In genomic region chr12:53274445-53274844, GRCh38 we compare ENCODE assay signal across 22 cellular contexts. TPM values are rescaled to one million over a fixed set of nuclear protein-coding genes. Genes with fewer than 3 reads are reported as not detected.
DNase-seq lines count a peak whose midpoint lies in the region; ATAC-seq and TF ChIP-seq lines count a peak whose summit lies in the region.
"Had no signal": no experiment of that assay in that cellular context is flagged by ENCODE, and none has a peak within 500 bp of the region (broad histone marks: within the 10 kb centered on the region; RNA-seq: fewer than 3 reads in every experiment).

No MANE protein-coding gene starts in this region.

- H3K9me3 ChIP-seq in esophagus squamous epithelium, result no peaks in the 10 kb centered on the region

- no peaks in the 10 kb centered on the region for H3K27me3 ChIP-seq in esophagus squamous epithelium

- intact Hi-C loops in activated T-helper 2 cell treated with anti-CD3 and anti-CD28 coated beads, Interferon-gamma antibody, Interleukin-2, Interleukin-4, amounts not matched to agents 10 μg/mL and 5 μg/mL and 100 μg/mL, durations not matched to agents 14 hours and 24 hours and 36 hours (cut with micrococcal nuclease), result no loop called here
- intact Hi-C loops in esophagus squamous epithelium (cut with DNase I), result no loop called here

- H3K27ac ChIP-seq in esophagus squamous epithelium, result peak overlapping the region; percentile 57 to 81 (median 70)
- H3K27ac ChIP-seq: SK-N-MC had no signal

- H3K36me3 Mint-ChIP-seq in T-helper 1 cell treated with Interleukin-12 subunit alpha and Interleukin-12 subunit beta and Interleukin-4 antibody, amounts not matched to agents 30 μg/mL and 1 μg/mL, for 36 hours (ENCODE audit: low read depth), result peaks cover 32% of the 10 kb centered on the region
- peaks cover 80% of the 10 kb centered on the region for H3K36me3 Mint-ChIP-seq in activated T-helper 2 cell treated with anti-CD3 and anti-CD28 coated beads, Interferon-gamma antibody, Interleukin-2, Interleukin-4, amounts not matched to agents 10 μg/mL and 5 μg/mL and 100 μg/mL, durations not matched to agents 14 hours and 24 hours and 36 hours (ENCODE audit: low read depth)

- 81 to 87% methylated on average over 5 of the region's 5 CpGs for WGBS in esophagus squamous epithelium, 2 donors

- H3K9me3 Mint-ChIP-seq in T-helper 1 cell treated with Interleukin-12 subunit alpha and Interleukin-12 subunit beta and Interleukin-4 antibody, amounts not matched to agents 30 μg/mL and 1 μg/mL, for 36 hours, result no peaks in the 10 kb centered on the region
- H3K9me3 Mint-ChIP-seq in activated T-helper 2 cell treated with anti-CD3 and anti-CD28 coated beads, Interferon-gamma antibody, Interleukin-2, Interleukin-4, amounts not matched to agents 10 μg/mL and 5 μg/mL and 100 μg/mL, durations not matched to agents 14 hours and 24 hours and 36 hours, result no peaks in the 10 kb centered on the region
- H3K9me3 Mint-ChIP-seq: H9 had no signal

- peaks cover 20 to 67% (median 23%) of the 10 kb centered on the region in 3 donors for H3K4me1 ChIP-seq in esophagus squamous epithelium

- peak overlapping the region; percentile 10 for H3K27ac Mint-ChIP-seq in T-helper 1 cell treated with Interleukin-12 subunit alpha and Interleukin-12 subunit beta and Interleukin-4 antibody, amounts not matched to agents 30 μg/mL and 1 μg/mL, for 36 hours
- H3K27ac Mint-ChIP-seq in activated T-helper 2 cell treated with anti-CD3 and anti-CD28 coated beads, Interferon-gamma antibody, Interleukin-2, Interleukin-4, amounts not matched to agents 10 μg/mL and 5 μg/mL and 100 μg/mL, durations not matched to agents 14 hours and 24 hours and 36 hours, result peak overlapping the region; percentile 3
- H3K27ac Mint-ChIP-seq: B cell had no signal

- no peak overlapping the region for H3K4me3 ChIP-seq in esophagus squamous epithelium
- H3K4me3 ChIP-seq: K562, SK-N-MC had no signal

- H3K27me3 Mint-ChIP-seq in T-helper 1 cell treated with Interleukin-12 subunit alpha and Interleukin-12 subunit beta and Interleukin-4 antibody, amounts not matched to agents 30 μg/mL and 1 μg/mL, for 36 hours (ENCODE audit: low read depth), result no peaks in the 10 kb centered on the region
- H3K27me3 Mint-ChIP-seq in activated T-helper 2 cell treated with anti-CD3 and anti-CD28 coated beads, Interferon-gamma antibody, Interleukin-2, Interleukin-4, amounts not matched to agents 10 μg/mL and 5 μg/mL and 100 μg/mL, durations not matched to agents 14 hours and 24 hours and 36 hours (ENCODE audit: low read depth), result no peaks in the 10 kb centered on the region
- H3K27me3 Mint-ChIP-seq: B cell had no signal

- H3K36me3 ChIP-seq in esophagus squamous epithelium, result peaks cover 0 to 2% (median 0%) of the 10 kb centered on the region in 3 donors

- DNase-seq in T-helper 1 cell, result no peak
- no peak for DNase-seq in activated T-helper 2 cell treated with anti-CD3 and anti-CD28 coated beads, Interferon-gamma antibody, Interleukin-2, Interleukin-4, amounts not matched to agents 10 μg/mL and 5 μg/mL and 100 μg/mL, durations not matched to agents 14 hours and 24 hours and 36 hours (ENCODE audit: low spot score)
- no peak for DNase-seq in esophagus squamous epithelium (lab: John Stamatoyannopoulos, UW)
- DNase-seq in NCI-H1436 treated with DMSO at 0.1 percent for 48 hours (lab: John Stamatoyannopoulos, UW), result no peak
- no peak for DNase-seq in NCI-H524 treated with DMSO at 0.1 percent for 48 hours (lab: John Stamatoyannopoulos, UW)
- DNase-seq in germinal center (ENCODE audit: low spot score), result no peak
- DNase-seq: 8988T, COR-L47, DMS 273 treated with DMSO at 0.1 percent for 48 hours, DND-41, H9, NCI-H1092 treated with DMSO at 0.1 percent for 48 hours, NCI-H2081, NCI-H2171 treated with DMSO at 0.1 percent for 48 hours, NCI-H446, NCI-H69, SHP77 had no signal

- no peak for ATAC-seq in GM18511 (IDR thresholded peaks at IDR 0.05; ENCODE audit: unreplicated experiment)
- ATAC-seq: K562 had no signal

- no peak for TF ChIP-seq POLR2A in esophagus squamous epithelium (IDR thresholded peaks at IDR 0.05)

- TF ChIP-seq CTCF in esophagus squamous epithelium (IDR thresholded peaks at IDR 0.05), result peak in 1 of 6 experiments; percentile 12

- H3K4me1 Mint-ChIP-seq in T-helper 1 cell treated with Interleukin-12 subunit alpha and Interleukin-12 subunit beta and Interleukin-4 antibody, amounts not matched to agents 30 μg/mL and 1 μg/mL, for 36 hours (ENCODE audit: low read depth), result peaks cover 28% of the 10 kb centered on the region
- peaks cover 26% of the 10 kb centered on the region for H3K4me1 Mint-ChIP-seq in activated T-helper 2 cell treated with anti-CD3 and anti-CD28 coated beads, Interferon-gamma antibody, Interleukin-2, Interleukin-4, amounts not matched to agents 10 μg/mL and 5 μg/mL and 100 μg/mL, durations not matched to agents 14 hours and 24 hours and 36 hours (ENCODE audit: low read depth)
- H3K4me1 Mint-ChIP-seq: B cell had no signal

- no peak overlapping the region for H3K4me3 Mint-ChIP-seq in T-helper 1 cell treated with Interleukin-12 subunit alpha and Interleukin-12 subunit beta and Interleukin-4 antibody, amounts not matched to agents 30 μg/mL and 1 μg/mL, for 36 hours
- no peak overlapping the region for H3K4me3 Mint-ChIP-seq in activated T-helper 2 cell treated with anti-CD3 and anti-CD28 coated beads, Interferon-gamma antibody, Interleukin-2, Interleukin-4, amounts not matched to agents 10 μg/mL and 5 μg/mL and 100 μg/mL, durations not matched to agents 14 hours and 24 hours and 36 hours (ENCODE audit: low read depth)
- H3K4me3 Mint-ChIP-seq: B cell, H9 had no signal

RNA-seq across cellular contexts. Expression of gene ESPL1, which starts 6.3 kb away (rescaled TPM):
- 72.6 and 75.3 TPM in 2 replicates for total RNA-seq in activated T-helper 2 cell treated with anti-CD3 and anti-CD28 coated beads, Interferon-gamma antibody, Interleukin-2, Interleukin-4, amounts not matched to agents 10 μg/mL and 5 μg/mL and 100 μg/mL, durations not matched to agents 14 hours and 24 hours and 36 hours
- total RNA-seq in esophagus squamous epithelium, result 10 to 100 TPM; 32.2 to 85.6 (median 48.0) TPM

RNA-seq across cellular contexts. Expression of gene PFDN5, which starts 20.9 kb away (rescaled TPM):
- 321 and 326 TPM in 2 replicates for total RNA-seq in activated T-helper 2 cell treated with anti-CD3 and anti-CD28 coated beads, Interferon-gamma antibody, Interleukin-2, Interleukin-4, amounts not matched to agents 10 μg/mL and 5 μg/mL and 100 μg/mL, durations not matched to agents 14 hours and 24 hours and 36 hours
- 100 to 1,000 TPM; 203 to 638 (median 324) TPM for total RNA-seq in esophagus squamous epithelium

RNA-seq across cellular contexts. Expression of gene MYG1, which starts 25.1 kb away (rescaled TPM):
- total RNA-seq in activated T-helper 2 cell treated with anti-CD3 and anti-CD28 coated beads, Interferon-gamma antibody, Interleukin-2, Interleukin-4, amounts not matched to agents 10 μg/mL and 5 μg/mL and 100 μg/mL, durations not matched to agents 14 hours and 24 hours and 36 hours, result 87.2 and 99.0 TPM in 2 replicates
- total RNA-seq in esophagus squamous epithelium, result 10 to 100 TPM; 25.2 to 33.2 (median 28.3) TPM

RNA-seq across cellular contexts. Expression of gene RARG, which starts 42.4 kb away (rescaled TPM):
- total RNA-seq in activated T-helper 2 cell treated with anti-CD3 and anti-CD28 coated beads, Interferon-gamma antibody, Interleukin-2, Interleukin-4, amounts not matched to agents 10 μg/mL and 5 μg/mL and 100 μg/mL, durations not matched to agents 14 hours and 24 hours and 36 hours, result 38.5 and 40.1 TPM in 2 replicates
- 100 to 1,000 TPM in 3 of 4 donors, 10 to 100 TPM in 1; 98.0 to 171 (median 125) TPM for total RNA-seq in esophagus squamous epithelium

RNA-seq across cellular contexts. Expression of gene AAAS, which starts 47.0 kb away (rescaled TPM):
- 83.7 and 85.4 TPM in 2 replicates for total RNA-seq in activated T-helper 2 cell treated with anti-CD3 and anti-CD28 coated beads, Interferon-gamma antibody, Interleukin-2, Interleukin-4, amounts not matched to agents 10 μg/mL and 5 μg/mL and 100 μg/mL, durations not matched to agents 14 hours and 24 hours and 36 hours
- total RNA-seq in esophagus squamous epithelium, result 10 to 100 TPM; 29.4 to 33.9 (median 30.0) TPM
